Comparison of ENCODE assay signal across 21 cellular contexts in the genomic region with DNA sequence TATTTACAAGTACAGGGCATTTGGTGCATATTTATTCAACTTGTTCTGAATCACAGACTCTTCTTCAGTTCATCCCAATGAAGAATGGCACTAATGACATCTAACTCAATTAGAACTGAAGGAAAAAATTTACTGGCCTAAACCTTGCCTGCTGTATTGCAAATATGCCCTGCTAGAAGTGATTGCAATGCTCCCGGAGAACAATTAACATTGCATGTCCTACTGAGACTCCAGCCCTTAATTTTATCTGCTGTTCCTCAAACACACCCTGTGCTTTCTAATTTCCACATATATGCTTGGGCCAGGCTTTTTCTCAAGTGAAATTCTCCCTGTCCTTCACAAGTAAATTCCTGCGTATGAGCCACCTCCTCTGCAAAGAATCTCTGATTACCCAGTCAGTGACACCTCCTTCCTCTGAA. TPM values are rescaled to one million over a fixed set of nuclear protein-coding genes. Genes with fewer than 3 reads are reported as not detected.
DNase-seq lines count a peak whose midpoint lies in the region; ATAC-seq and TF ChIP-seq lines count a peak whose summit lies in the region.
"Had no signal": no experiment of that assay in that cellular context is flagged by ENCODE, and none has a peak within 500 bp of the region (broad histone marks: within the 10 kb centered on the region; RNA-seq: fewer than 3 reads in every experiment).

No MANE protein-coding gene starts in this region.

- H2BK5ac ChIP-seq in IMR-90 (ENCODE audit: low read depth, low read length, poor library complexity, severe bottlenecking): peak overlapping the region; percentile 95

- no peak for TF ChIP-seq RAD21 in IMR-90 (IDR thresholded peaks at IDR 0.05; ENCODE audit: low read length)

- DNase-seq in IMR-90 (peak; percentile 23), choroid plexus epithelial cell (ENCODE audit: low read depth) (peak; percentile 50), left lung (no peak), tibial artery (no peak), NOMO-1 treated with dmso at 0.1 percent for 144 hours (lab: John Stamatoyannopoulos, UW; ENCODE audit: unreplicated experiment) (no peak), stomach (no peak)
- DNase-seq in activated CD8-positive, alpha-beta memory T cell treated with anti-CD3 and anti-CD28 coated beads, Interleukin-2, amount 50 U/mL, for 48 hours: no peak
- DNase-seq: activated CD4-positive, CD25-positive, alpha-beta regulatory T cell; activated CD8-positive, alpha-beta memory T cell treated with anti-CD3 and anti-CD28 coated beads for 24 hours; COR-L47; heart right ventricle; MM.1S; mucosa of descending colon; NCI-H1930; NCI-H510A; nucleus accumbens; SHP77; sigmoid colon had no signal

- TF ChIP-seq POLR2A in IMR-90 (IDR thresholded peaks at IDR 0.05; ENCODE audit: low read depth, low read length) (no peak), stomach (IDR thresholded peaks at IDR 0.05) (no peak)

- H2BK20ac ChIP-seq in IMR-90 (ENCODE audit: low read depth, low read length): peak overlapping the region; percentile 15; the same call in 1 of the 2 replicates

- H3K4me1 ChIP-seq in IMR-90 (ENCODE audit: control insufficient read depth, insufficient read depth, low read length) (peaks cover 15% of the 10 kb centered on the region), left lung (no peaks in the 10 kb centered on the region), tibial artery (peaks cover 0 to 35% (median 4%) of the 10 kb centered on the region in 4 donors), stomach (peaks cover 0 to 9% (median 4%) of the 10 kb centered on the region in 4 donors)

- peak overlapping the region; percentile 33; the same call in 1 of the 2 replicates for H2AK5ac ChIP-seq in IMR-90 (ENCODE audit: low read depth, low read length)

- WGBS in IMR-90 (ENCODE audit: extremely low coverage in 2 of 2, insufficient read length in 1 of 2), 2 experiments: 100% methylated on average over 1 of the region's 2 CpGs; no CpG with 5 or more reads in 1 of the 2 experiments
- 68 to 80% (median 72%) methylated on average over 2 of the region's 2 CpGs for WGBS in stomach, 5 donors

- peaks cover 6% of the 10 kb centered on the region; the same call in 1 of the 2 replicates for H3K9me1 ChIP-seq in IMR-90 (ENCODE audit: insufficient read depth, low read length)

- peaks cover 62% of the 10 kb centered on the region for H3K36me3 Mint-ChIP-seq in stimulated activated memory B cell treated with anti-CD40 and anti-IgM and Interleukin-4, amounts not matched to agents 10 μg/mL and 1 μg/mL and 100 μg/mL, for 72 hours

- peak overlapping the region; percentile 60; the same call in 1 of the 2 replicates for H3K4me2 ChIP-seq in IMR-90 (ENCODE audit: low read depth, low read length)

- dilution Hi-C loops in IMR-90 (cut with HindIII; ENCODE audit: low sequenced_read_pairs, unreplicated experiment): no loop called here

- no TSS peak for BruUV-seq in IMR-90 (replicated peaks; lab: Mats Ljungman, UMichigan)

- peak overlapping the region; percentile 32; the same call in 1 of the 3 replicates for H2BK15ac ChIP-seq in IMR-90 (ENCODE audit: low read depth, low read length)

- H3K9me3 ChIP-seq in IMR-90 (ENCODE audit: control insufficient read depth, insufficient read depth, low read length): no peaks in the 10 kb centered on the region
- H3K9me3 ChIP-seq in left lung: no peaks in the 10 kb centered on the region
- peaks cover 0 to 12% (median 0%) of the 10 kb centered on the region in 3 donors for H3K9me3 ChIP-seq in tibial artery
- H3K9me3 ChIP-seq in stomach: peaks cover 0 to 4% (median 0%) of the 10 kb centered on the region in 4 donors
- H3K9me3 ChIP-seq: mucosa of descending colon had no signal

- intact Hi-C loops in IMR-90 (cut with micrococcal nuclease) (loop anchor here (2.0 kb wide), 1 partner anchor 31 kb away; no protein-coding TSS in a partner anchor), left lung (cut with DNase I) (no loop called here), tibial artery (cut with DNase I; ENCODE audit: low total_unique reads) (no loop called here), stomach (cut with DNase I; ENCODE audit: low total_unique reads) (no loop called here)

- no peaks in the 10 kb centered on the region for H3K27me3 ChIP-seq in IMR-90 (ENCODE audit: control insufficient read depth, insufficient read depth, low read length)
- no peaks in the 10 kb centered on the region for H3K27me3 ChIP-seq in left lung
- no peaks in the 10 kb centered on the region for H3K27me3 ChIP-seq in tibial artery
- no peaks in the 10 kb centered on the region for H3K27me3 ChIP-seq in stomach
- H3K27me3 ChIP-seq: heart right ventricle, sigmoid colon had no signal

- H3K14ac ChIP-seq in IMR-90 (replicated peaks; ENCODE audit: low read depth, low read length): peak overlapping the region; percentile 69

- peak overlapping the region; percentile 95; the same call in 1 of the 2 replicates for H3K18ac ChIP-seq in IMR-90 (ENCODE audit: low read depth, low read length)

- in situ Hi-C loops in IMR-90 (cut with MboI; ENCODE audit: low sequenced_read_pairs): no loop called here

- H3K36me3 ChIP-seq in IMR-90 (ENCODE audit: control insufficient read depth, insufficient read depth, low read length): peaks cover 4% of the 10 kb centered on the region; the same call in 1 of the 2 replicates
- H3K36me3 ChIP-seq in left lung: peaks cover 0 to 9% of the 10 kb centered on the region in 2 donors
- H3K36me3 ChIP-seq in tibial artery: peaks cover 12 to 24% (median 15%) of the 10 kb centered on the region in 3 donors
- H3K36me3 ChIP-seq in stomach: peaks cover 0 to 47% (median 25%) of the 10 kb centered on the region in 4 donors

- CTCF ChIA-PET in IMR-90 (lab: Yijun Ruan, JAX): no interaction called here

- H2AFZ ChIP-seq in IMR-90 (replicated peaks; ENCODE audit: low read length, poor library complexity): no peak overlapping the region

- no peaks in the 10 kb centered on the region for H3K27me3 Mint-ChIP-seq in stimulated activated memory B cell treated with anti-CD40 and anti-IgM and Interleukin-4, amounts not matched to agents 10 μg/mL and 1 μg/mL and 100 μg/mL, for 72 hours

- TF ChIP-seq CTCF in IMR-90 (conservative IDR thresholded peaks at IDR 0.05; ENCODE audit: low read depth, low read length): no peak
- no peak for TF ChIP-seq CTCF in choroid plexus epithelial cell (conservative IDR thresholded peaks at IDR 0.05; ENCODE audit: low read depth, low read length)
- TF ChIP-seq CTCF in left lung (IDR thresholded peaks at IDR 0.05): no peak
- no peak for TF ChIP-seq CTCF in tibial artery (IDR thresholded peaks at IDR 0.05)
- no peak for TF ChIP-seq CTCF in stomach (IDR thresholded peaks at IDR 0.05)

- TF ChIP-seq EP300 in stomach (IDR thresholded peaks at IDR 0.05): no peak

- H3K4me3 ChIP-seq in IMR-90 (ENCODE audit: insufficient read depth, low read depth, low read length) (no peak overlapping the region), choroid plexus epithelial cell (ENCODE audit: low read depth, low read length) (no peak overlapping the region), left lung (no peak overlapping the region), tibial artery (no peak overlapping the region), stomach (no peak overlapping the region)
- H3K4me3 ChIP-seq: heart right ventricle, mucosa of descending colon, sigmoid colon had no signal

- ATAC-seq in IMR-90 (ENCODE audit: low read depth): peak; percentile 45
- ATAC-seq in left lung: peak; percentile 65
- ATAC-seq in stimulated activated memory B cell treated with anti-CD40 and anti-IgM and Interleukin-4, amounts not matched to agents 10 μg/mL and 1 μg/mL and 100 μg/mL, for 72 hours: no peak
- ATAC-seq: mucosa of descending colon had no signal

- peak overlapping the region; percentile 19; the same call in 1 of the 2 replicates for H3K23ac ChIP-seq in IMR-90 (ENCODE audit: low read depth, low read length)

- peak overlapping the region; percentile 69 for H4K91ac ChIP-seq in IMR-90 (ENCODE audit: insufficient read depth, low read depth, low read length)

- no peak overlapping the region for H3K9ac ChIP-seq in IMR-90 (ENCODE audit: low read depth, low read length)

- H3K9me3 Mint-ChIP-seq in stimulated activated memory B cell treated with anti-CD40 and anti-IgM and Interleukin-4, amounts not matched to agents 10 μg/mL and 1 μg/mL and 100 μg/mL, for 72 hours: peaks cover 9% of the 10 kb centered on the region

- H4K20me1 ChIP-seq in IMR-90 (ENCODE audit: insufficient read depth, low read length): no peaks in the 10 kb centered on the region

- H3K27ac ChIP-seq in IMR-90 (ENCODE audit: insufficient read depth, low read length) (peak overlapping the region; percentile 51), left lung (peak overlapping the region in 1 of 2 donors; percentile 34), tibial artery (peak overlapping the region; percentile 35 to 57), stomach (no peak overlapping the region)

- peaks cover 0 to 9% of the 10 kb centered on the region in 2 experiments; a peak in 1 of 4 replicates for H3K79me1 ChIP-seq in IMR-90 (ENCODE audit: low read depth in 1 of 2, low read length in 2 of 2)

- H3K27ac Mint-ChIP-seq in stimulated activated memory B cell treated with anti-CD40 and anti-IgM and Interleukin-4, amounts not matched to agents 10 μg/mL and 1 μg/mL and 100 μg/mL, for 72 hours: no peak overlapping the region

- H3K4ac ChIP-seq in IMR-90 (ENCODE audit: low read depth, low read length): peak overlapping the region; percentile 71; the same call in 1 of the 2 replicates

- H3K4me3 Mint-ChIP-seq in stimulated activated memory B cell treated with anti-CD40 and anti-IgM and Interleukin-4, amounts not matched to agents 10 μg/mL and 1 μg/mL and 100 μg/mL, for 72 hours: no peak overlapping the region

- H2AK9ac ChIP-seq in IMR-90 (replicated peaks; ENCODE audit: low read depth, low read length, poor library complexity): no peak overlapping the region

- peaks cover 6% of the 10 kb centered on the region for H3K4me1 Mint-ChIP-seq in stimulated activated memory B cell treated with anti-CD40 and anti-IgM and Interleukin-4, amounts not matched to agents 10 μg/mL and 1 μg/mL and 100 μg/mL, for 72 hours

- H4K5ac ChIP-seq in IMR-90 (ENCODE audit: low read depth, low read length): peak overlapping the region; percentile 88; the same call in 1 of the 2 replicates

- H4K8ac ChIP-seq in IMR-90 (ENCODE audit: low read depth in 2 of 2, low read length in 2 of 2): peak overlapping the region; percentile 57 to 85

- peak overlapping the region; percentile 74 for H2BK120ac ChIP-seq in IMR-90 (ENCODE audit: low read depth, low read length)

- H3K56ac ChIP-seq in IMR-90 (ENCODE audit: extremely low read depth, insufficient read depth, low read length): peak overlapping the region; percentile 81; the same call in 1 of the 2 replicates

- POLR2A ChIA-PET in IMR-90 (lab: Charles Lee; ENCODE audit: unreplicated experiment): no interaction called here

RNA-seq across cellular contexts. Expression of gene ACKR4, which starts 8.3 kb away (rescaled TPM):
- total RNA-seq in IMR-90 (2012; rRNA removed): 0.18 TPM in 1 of 2 replicates, not detected in the other
- polyA plus RNA-seq in IMR-90 (2012; rRNA removed): not detected in 2 replicates
- polyA plus RNA-seq in IMR-90 (2012; cell fraction: cytosol; rRNA removed): not detected in 2 replicates
- 0.15 TPM in 1 of 2 replicates, not detected in the other for polyA plus RNA-seq in IMR-90 (2012; cell fraction: nucleus; rRNA removed; ENCODE audit: low replicate concordance)
- total RNA-seq in left lung: 1 to 10 TPM; 4.8 to 6.9 TPM
- total RNA-seq in stomach: 10 to 100 TPM in 1 of 5 donors, 1 to 10 TPM in 3, under 1 TPM in 1; 0.58 to 16.7 (median 1.8) TPM
- 1 to 10 TPM; 1.8 to 4.0 (median 3.5) TPM for polyA plus RNA-seq in stomach
- total RNA-seq: epithelial cell of proximal tubule; T-helper 2 cell treated with Interferon-gamma antibody and Interleukin-4, amounts not matched to agents 100 ng/mL and 5 ng/mL, for 36 hours had no signal

RNA-seq across cellular contexts. Expression of gene ACAD11, which starts 54.2 kb away (rescaled TPM):
- total RNA-seq in IMR-90 (2012; rRNA removed) (18.8 and 27.8 TPM in 2 replicates), left lung (10 to 100 TPM; 12.6 to 12.9 TPM), stomach (100 to 1,000 TPM in 1 of 5 donors, 10 to 100 TPM in 4; 17.5 to 137 (median 55.2) TPM)
- polyA plus RNA-seq in IMR-90 (2012; rRNA removed) (12.8 and 16.0 TPM in 2 replicates), stomach (10 to 100 TPM in 1 of 3 donors, 1 to 10 TPM in 2; 2.6 to 10.1 (median 5.2) TPM)
- 2.4 and 3.2 TPM in 2 replicates for polyA plus RNA-seq in IMR-90 (2012; cell fraction: cytosol; rRNA removed)
- 55.6 and 142 TPM in 2 replicates for polyA plus RNA-seq in IMR-90 (2012; cell fraction: nucleus; rRNA removed; ENCODE audit: low replicate concordance)

RNA-seq across cellular contexts. Expression of gene UBA5, which starts 54.7 kb away (rescaled TPM):
- total RNA-seq in IMR-90 (2012; rRNA removed): 20.3 and 38.6 TPM in 2 replicates
- polyA plus RNA-seq in IMR-90 (2012; rRNA removed): 30.4 and 43.1 TPM in 2 replicates
- 43.2 and 60.2 TPM in 2 replicates for polyA plus RNA-seq in IMR-90 (2012; cell fraction: cytosol; rRNA removed)
- 37.7 and 52.9 TPM in 2 replicates for polyA plus RNA-seq in IMR-90 (2012; cell fraction: nucleus; rRNA removed; ENCODE audit: low replicate concordance)
- 10 to 100 TPM; 34.1 to 41.5 TPM for total RNA-seq in left lung
- total RNA-seq in stomach: 10 to 100 TPM; 33.9 to 88.7 (median 72.7) TPM
- polyA plus RNA-seq in stomach: 10 to 100 TPM; 20.2 to 37.9 (median 31.6) TPM

Comparison
In these comparisons a context has a peak if more than half of its experiments do, and no peak if none do; other contexts are left out.
1. DNase-seq: peak in IMR-90 (single experiment) and choroid plexus epithelial cell (single experiment); none in left lung (0 of 2), tibial artery (0 of 2), NOMO-1 treated with dmso at 0.1 percent for 144 hours (single experiment), stomach (single experiment) and activated CD8-positive, alpha-beta memory T cell treated with anti-CD3 and anti-CD28 coated beads, Interleukin-2, amount 50 U/mL, for 48 hours (single experiment).
2. H3K27ac ChIP-seq: peak in IMR-90 (single experiment) and tibial artery (2 of 2); none in stomach (0 of 5).